8 cellular contexts compared by ENCODE assay signal in the genomic region with DNA sequence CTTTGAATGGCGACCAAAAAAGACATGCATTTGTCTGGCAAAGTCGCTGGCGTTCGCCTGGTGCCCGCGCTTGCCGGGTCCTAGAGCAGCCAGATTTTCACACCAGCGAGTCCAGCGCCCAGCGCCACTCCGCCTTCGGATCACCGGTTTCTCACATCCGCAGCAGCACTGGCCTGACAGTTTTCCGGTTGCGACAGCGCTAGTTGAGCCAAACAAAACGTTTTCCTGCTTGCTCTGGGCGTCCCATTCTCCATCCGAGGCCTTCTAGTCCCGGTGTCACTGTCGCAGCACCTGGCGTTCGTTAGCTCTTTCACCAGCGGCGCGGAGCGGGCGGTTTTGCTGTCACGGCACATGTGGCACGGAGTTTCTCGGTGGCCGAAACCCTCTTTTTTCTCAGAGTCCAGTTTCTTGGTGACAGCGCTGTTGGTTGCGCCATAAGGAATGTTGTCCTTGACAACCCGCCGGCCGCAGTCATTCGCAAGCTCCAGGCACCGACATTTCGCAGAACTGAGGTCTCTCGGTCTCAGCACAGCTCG. TPM values are rescaled to one million over a fixed set of nuclear protein-coding genes. Genes with fewer than 3 reads are reported as not detected.
DNase-seq lines count a peak whose midpoint lies in the region; ATAC-seq and TF ChIP-seq lines count a peak whose summit lies in the region.

No MANE protein-coding gene starts in this region.

- intact Hi-C loops in Right ventricle myocardium inferior (cut with DNase I) = loop anchor here (1.0 to 5.0 kb wide), 2 partner anchors 48 to 130 kb away; partner anchors contain the start of genes ANXA2R and ZNF131

- H3K9me3 ChIP-seq in trophoblast cell (ENCODE audit: insufficient read depth, low read depth, low read length) (peaks cover 15% of the 10 kb centered on the region), tibial nerve (peaks cover 0 to 3% (median 0%) of the 10 kb centered on the region in 4 donors)

- TF ChIP-seq POLR2A in tibial nerve (IDR thresholded peaks at IDR 0.05) = peak in 1 of 2 donors; percentile 63

- WGBS in trophoblast cell (ENCODE audit: extremely low coverage, insufficient coverage, insufficient read length) = no CpG with 5 or more reads among the region's 43 CpGs
- WGBS in tibial nerve, 2 donors = 11 to 12% methylated on average over 42 to 43 of the region's 43 CpGs

- CTCF ChIA-PET in RWPE1 (lab: Yijun Ruan, JAX) = interaction anchor here (0.7 kb wide), 1 partner anchor 343 kb away, joined by 3 read pairs; no protein-coding TSS in a partner anchor

- H2BK5ac ChIP-seq in trophoblast cell (ENCODE audit: low read depth, low read length, poor library complexity) = no peak overlapping the region

- H3K79me2 ChIP-seq in trophoblast cell (ENCODE audit: control insufficient read depth, insufficient read depth, low read length, poor library complexity) = no peaks in the 10 kb centered on the region

- H3K79me1 ChIP-seq in trophoblast cell (ENCODE audit: low read length) = no peaks in the 10 kb centered on the region

- peak overlapping the region; percentile 61 for H2AFZ ChIP-seq in trophoblast cell (ENCODE audit: insufficient read depth, low read length, poor library complexity)

- H4K12ac ChIP-seq in trophoblast cell (ENCODE audit: low read depth, low read length) = no peak overlapping the region

- H3K4ac ChIP-seq in trophoblast cell (ENCODE audit: low read depth, low read length) = no peak overlapping the region

- H3K27ac ChIP-seq in RWPE1 (peak overlapping the region; percentile 90), trophoblast cell (ENCODE audit: low read depth, low read length) (no peak overlapping the region), tibial nerve (peak overlapping the region; percentile 79 to 98 (median 93))

- peak overlapping the region; percentile 35 for H3K9ac ChIP-seq in trophoblast cell (ENCODE audit: low read length)

- TF ChIP-seq EP300 in tibial nerve (IDR thresholded peaks at IDR 0.05) = peak in 1 of 2 donors; percentile 92

- H2AK5ac ChIP-seq in trophoblast cell (ENCODE audit: low read length) = no peak overlapping the region

- no peak overlapping the region for H2BK120ac ChIP-seq in trophoblast cell (ENCODE audit: insufficient read depth, low read length, poor library complexity)

- H3K14ac ChIP-seq in trophoblast cell (ENCODE audit: low read length) = no peak overlapping the region

- no peak overlapping the region for H4K91ac ChIP-seq in trophoblast cell (ENCODE audit: low read depth, low read length)

- POLR2A ChIA-PET in RWPE1 (lab: Yijun Ruan, JAX; ENCODE audit: low non-redundant PET) = no interaction called here

- peak overlapping the region; percentile 89 for H3K4me2 ChIP-seq in trophoblast cell (ENCODE audit: low read length)

- ATAC-seq in GM19463 (IDR thresholded peaks at IDR 0.05; ENCODE audit: unreplicated experiment) (peak; percentile 43), HG03565 (IDR thresholded peaks at IDR 0.05; ENCODE audit: unreplicated experiment) (peak; percentile 28), Right ventricle myocardium inferior (peak; percentile 66)

- H3K18ac ChIP-seq in trophoblast cell (ENCODE audit: low read length) = no peak overlapping the region

- H3K4me1 ChIP-seq in trophoblast cell (ENCODE audit: control insufficient read depth in 1 of 2, insufficient read depth in 2 of 2, low read length in 2 of 2) (no peaks in the 10 kb centered on the region), tibial nerve (peaks cover 0 to 28% (median 3%) of the 10 kb centered on the region in 4 donors)

- H3K27me3 ChIP-seq in trophoblast cell (ENCODE audit: insufficient read depth, low read length) (peaks cover 38% of the 10 kb centered on the region), tibial nerve (peaks cover 0 to 18% of the 10 kb centered on the region in 2 donors)

- H3K36me3 ChIP-seq in trophoblast cell (ENCODE audit: control insufficient read depth in 1 of 2, insufficient read depth in 2 of 2, low read length in 2 of 2) = no peaks in the 10 kb centered on the region
- H3K36me3 ChIP-seq in tibial nerve = no peaks in the 10 kb centered on the region

- DNase-seq in CD1c-positive myeloid dendritic cell (ENCODE audit: extremely low spot score) (peak; percentile 94), RWPE1 (ENCODE audit: low spot score) (no peak), activated gamma-delta T cell treated with Interleukin-2 at 50 U/mL for 16 hours (peak; percentile 77), Right ventricle myocardium inferior (ENCODE audit: missing footprints) (peak; percentile 96), trophoblast cell (peak; percentile 85 to 91), tibial nerve (ENCODE audit: low spot score in 2 of 2) (peak; percentile 71 to 73)

- H3K23ac ChIP-seq in trophoblast cell (ENCODE audit: low read length) = no peak overlapping the region

- no peak overlapping the region for H4K8ac ChIP-seq in trophoblast cell (ENCODE audit: low read depth, low read length)

- TF ChIP-seq CTCF in RWPE1 (conservative IDR thresholded peaks at IDR 0.05; ENCODE audit: low read depth) (no peak), tibial nerve (IDR thresholded peaks at IDR 0.05) (peak in 1 of 5 experiments; percentile 20)

- no peak overlapping the region for H2BK12ac ChIP-seq in trophoblast cell (ENCODE audit: low read length)

- H3K4me3 ChIP-seq in trophoblast cell (ENCODE audit: low read depth, low read length) (peak overlapping the region; percentile 65), tibial nerve (peak overlapping the region; percentile 45 to 78 (median 55))

RNA-seq across cellular contexts. Expression of gene ANXA2R, which starts 48.0 kb away (rescaled TPM):
- total RNA-seq in Right ventricle myocardium inferior (0.84 TPM), tibial nerve (1 to 10 TPM; 5.4 to 9.0 (median 8.1) TPM)
- 0.06 and 0.07 TPM in 2 replicates for polyA plus RNA-seq in trophoblast cell (2013)
